ENCODE assay signal across 9 cellular contexts in the genomic region with DNA sequence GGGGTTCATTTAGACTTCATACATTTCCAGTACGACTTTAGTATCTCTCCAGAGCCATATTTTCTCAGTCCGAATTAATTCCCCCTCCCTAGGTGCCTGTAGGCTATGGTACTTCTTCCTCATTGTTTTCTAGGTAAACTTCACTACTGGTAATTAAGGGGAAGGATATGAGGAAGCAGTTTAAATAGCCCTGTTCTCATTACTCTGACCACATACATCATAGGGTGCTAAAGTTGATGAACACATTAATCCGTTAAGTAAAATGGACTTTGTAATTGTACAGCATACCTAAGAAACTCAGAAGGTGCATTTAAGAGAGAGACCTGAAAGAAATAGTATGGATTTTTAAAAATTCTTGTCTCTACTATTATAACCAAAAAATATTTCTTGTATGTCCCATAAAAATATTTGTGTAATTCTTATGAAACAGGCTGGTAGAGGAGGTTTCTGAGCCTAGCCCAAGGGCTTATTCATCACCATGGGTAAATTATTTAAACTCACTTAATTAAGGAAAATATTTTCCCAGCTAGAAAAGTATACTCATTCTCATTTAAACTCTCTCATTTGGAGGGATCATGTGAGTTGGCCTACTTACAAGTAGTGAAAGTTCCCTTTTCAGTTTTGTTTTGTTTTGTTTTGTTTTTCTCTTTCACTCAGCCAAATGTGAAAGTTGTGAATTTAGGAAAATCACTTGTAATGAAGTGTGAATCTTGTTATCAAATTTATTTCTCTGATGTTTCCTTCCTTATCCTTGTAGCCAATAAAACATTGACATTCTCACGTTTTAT. TPM values are rescaled to one million over a fixed set of nuclear protein-coding genes. Genes with fewer than 3 reads are reported as not detected.
DNase-seq lines count a peak whose midpoint lies in the region; ATAC-seq and TF ChIP-seq lines count a peak whose summit lies in the region.
"Had no signal": no experiment of that assay in that cellular context is flagged by ENCODE, and none has a peak within 500 bp of the region (broad histone marks: within the 10 kb centered on the region; RNA-seq: fewer than 3 reads in every experiment).

No MANE protein-coding gene starts in this region.

- H3K9me2 ChIP-seq in Karpas-422 (replicated peaks; ENCODE audit: insufficient read depth, low read length) = no peaks in the 10 kb centered on the region

- H3K4me1 ChIP-seq in ES-I3 (ENCODE audit: insufficient read depth, low read length) (peaks cover 7% of the 10 kb centered on the region; the same call in 1 of the 2 replicates), Karpas-422 (ENCODE audit: low read length) (peaks cover 18% of the 10 kb centered on the region), thyroid gland (peaks cover 6 to 9% of the 10 kb centered on the region in 2 donors), gastrocnemius medialis (peaks cover 12 to 14% of the 10 kb centered on the region in 2 donors)
- H3K4me1 ChIP-seq in naive thymus-derived CD4-positive, alpha-beta T cell (ENCODE audit: control insufficient read depth in 2 of 2, insufficient read depth in 2 of 2, low read length in 2 of 2) = peaks cover 11 to 12% of the 10 kb centered on the region in 2 donors

- in situ Hi-C loops in gastrocnemius medialis (cut with MboI; ENCODE audit: low sequenced_read_pairs in 4 of 4) = no loop called here

- DNase-seq in Karpas-422 (no peak), MCF 10A (ENCODE audit: unreplicated experiment) (no peak), thyroid gland (no peak), gastrocnemius medialis (no peak)
- DNase-seq in naive thymus-derived CD4-positive, alpha-beta T cell = no peak
- DNase-seq in activated CD8-positive, alpha-beta memory T cell treated with anti-CD3 and anti-CD28 coated beads, Interleukin-2, amount 50 U/mL, for 48 hours = no peak
- DNase-seq: NCI-H1048 had no signal

- H3K27ac ChIP-seq in Karpas-422 (ENCODE audit: low read length) = no peak overlapping the region
- H3K27ac ChIP-seq in naive thymus-derived CD4-positive, alpha-beta T cell (ENCODE audit: low read depth, low read length) = no peak overlapping the region
- no peak overlapping the region for H3K27ac ChIP-seq in thyroid gland
- H3K27ac ChIP-seq in gastrocnemius medialis = peak overlapping the region in 1 of 4 donors; percentile 81

- peak overlapping the region; percentile 95 for H3K4me3 Mint-ChIP-seq in MCF 10A (ENCODE audit: unreplicated experiment)
- H3K4me3 Mint-ChIP-seq in naive thymus-derived CD4-positive, alpha-beta T cell = peak overlapping the region; percentile 96 to 100 (median 98)

- no peak for TF ChIP-seq CTCF in MCF 10A (IDR thresholded peaks at IDR 0.05; ENCODE audit: unreplicated experiment)
- no peak for TF ChIP-seq CTCF in thyroid gland (IDR thresholded peaks at IDR 0.05)
- no peak for TF ChIP-seq CTCF in gastrocnemius medialis (IDR thresholded peaks at IDR 0.05 in 4 of 5, conservative IDR thresholded peaks at IDR 0.05 in 1 of 5)

- H3K9me3 ChIP-seq in ES-I3 (ENCODE audit: control insufficient read depth, insufficient read depth, low read length) = no peaks in the 10 kb centered on the region
- no peaks in the 10 kb centered on the region for H3K9me3 ChIP-seq in Karpas-422 (ENCODE audit: low read length)
- H3K9me3 ChIP-seq in naive thymus-derived CD4-positive, alpha-beta T cell (ENCODE audit: control insufficient read depth in 2 of 3, low read length in 3 of 3) = no peaks in the 10 kb centered on the region
- no peaks in the 10 kb centered on the region for H3K9me3 ChIP-seq in thyroid gland
- no peaks in the 10 kb centered on the region for H3K9me3 ChIP-seq in gastrocnemius medialis

- peaks cover 12% of the 10 kb centered on the region for H3K4me1 Mint-ChIP-seq in MCF 10A (ENCODE audit: insufficient read depth, unreplicated experiment)
- peaks cover 19 to 41% (median 29%) of the 10 kb centered on the region in 7 donors for H3K4me1 Mint-ChIP-seq in naive thymus-derived CD4-positive, alpha-beta T cell

- H3K4me3 ChIP-seq in Karpas-422 (ENCODE audit: low read length) (peak overlapping the region; percentile 99; the same call in 1 of the 2 replicates), thyroid gland (replicated peaks in 1 of 3) (no peak overlapping the region), gastrocnemius medialis (peak overlapping the region in 1 of 4 donors; percentile 78)
- H3K4me3 ChIP-seq in naive thymus-derived CD4-positive, alpha-beta T cell (ENCODE audit: low read length) = no peak overlapping the region

- peak overlapping the region; percentile 83 for H3K4me2 ChIP-seq in Karpas-422 (ENCODE audit: low read depth, low read length, poor library complexity, severe bottlenecking)

- peak overlapping the region; percentile 99 for H3K9ac ChIP-seq in ES-I3 (ENCODE audit: low read depth, low read length)
- H3K9ac ChIP-seq in Karpas-422 (ENCODE audit: low read length) = peak overlapping the region; percentile 95; the same call in 1 of the 2 replicates

- TF ChIP-seq POLR2A in thyroid gland (IDR thresholded peaks at IDR 0.05) (no peak), gastrocnemius medialis (IDR thresholded peaks at IDR 0.05) (no peak)

- 81 to 82% methylated on average over 4 of the region's 4 CpGs for WGBS in thyroid gland, 2 donors

- CTCF ChIA-PET in MCF 10A (lab: Yijun Ruan, JAX) = interaction anchor here (0.5 kb wide), 1 partner anchor 1235 kb away, joined by 3 read pairs; no protein-coding TSS in a partner anchor
- CTCF ChIA-PET in naive thymus-derived CD4-positive, alpha-beta T cell (lab: Charles Lee) = interaction anchor here (0.7 kb wide), 1 partner anchor 429 kb away, joined by 3 read pairs; no protein-coding TSS in a partner anchor

- H3K27me3 ChIP-seq in Karpas-422 (ENCODE audit: low read length) (no peaks in the 10 kb centered on the region), thyroid gland (no peaks in the 10 kb centered on the region), gastrocnemius medialis (no peaks in the 10 kb centered on the region)
- H3K27me3 ChIP-seq in naive thymus-derived CD4-positive, alpha-beta T cell (ENCODE audit: control insufficient read depth in 2 of 2, insufficient read depth in 2 of 2, low read length in 2 of 2) = no peaks in the 10 kb centered on the region

- H3K27ac Mint-ChIP-seq in MCF 10A (ENCODE audit: low read depth, unreplicated experiment) = peak overlapping the region; percentile 33
- H3K27ac Mint-ChIP-seq in naive thymus-derived CD4-positive, alpha-beta T cell = peak overlapping the region in 6 of 9 donors; percentile 17 to 98 (median 86)

- H3K36me3 Mint-ChIP-seq in MCF 10A (ENCODE audit: insufficient read depth, unreplicated experiment) = peaks cover 11% of the 10 kb centered on the region
- H3K36me3 Mint-ChIP-seq in naive thymus-derived CD4-positive, alpha-beta T cell = peaks cover 0 to 20% (median 12%) of the 10 kb centered on the region in 5 donors

- no peaks in the 10 kb centered on the region for H3K9me3 Mint-ChIP-seq in MCF 10A (ENCODE audit: unreplicated experiment)
- peaks cover 0 to 6% (median 0%) of the 10 kb centered on the region in 11 donors for H3K9me3 Mint-ChIP-seq in naive thymus-derived CD4-positive, alpha-beta T cell

- BruUV-seq in MCF 10A (replicated peaks; lab: Mats Ljungman, UMichigan) = no TSS peak

- no peak overlapping the region for H2AFZ ChIP-seq in Karpas-422 (ENCODE audit: low read length)

- H3K27me3 Mint-ChIP-seq in MCF 10A (ENCODE audit: insufficient read depth, unreplicated experiment) = no peaks in the 10 kb centered on the region
- no peaks in the 10 kb centered on the region for H3K27me3 Mint-ChIP-seq in naive thymus-derived CD4-positive, alpha-beta T cell

- no peak for ATAC-seq in naive thymus-derived CD4-positive, alpha-beta T cell
- ATAC-seq in HG03175 (IDR thresholded peaks at IDR 0.05; ENCODE audit: unreplicated experiment) (no peak), gastrocnemius medialis (no peak)

- peaks cover 19% of the 10 kb centered on the region for H3K79me2 ChIP-seq in Karpas-422 (ENCODE audit: low read length)

- intact Hi-C loops in MCF 10A (cut with micrococcal nuclease) = loop anchor here (5.0 kb wide), 1 partner anchor 301 kb away; no protein-coding TSS in a partner anchor
- intact Hi-C loops in naive thymus-derived CD4-positive, alpha-beta T cell (cut with micrococcal nuclease) = loop anchor here in 1 of 2 donors (5.0 kb wide), 2 partner anchors 909 to 1144 kb away; a partner anchor contains a TSS
- intact Hi-C loops in thyroid gland (cut with DNase I) = no loop called here
- intact Hi-C loops in gastrocnemius medialis (cut with DNase I; ENCODE audit: low total_unique reads) = no loop called here

- H3K36me3 ChIP-seq in ES-I3 (ENCODE audit: insufficient read depth, low read length) = 0 out of 2 replicates have a peak, but pooled peaks cover 3% of the 10 kb centered on the region
- H3K36me3 ChIP-seq in Karpas-422 (ENCODE audit: insufficient read depth, low read length) = peaks cover 13% of the 10 kb centered on the region
- peaks cover 0 to 7% (median 0%) of the 10 kb centered on the region in 3 experiments for H3K36me3 ChIP-seq in naive thymus-derived CD4-positive, alpha-beta T cell (ENCODE audit: control insufficient read depth in 2 of 3, insufficient read depth in 3 of 3, low read length in 3 of 3)
- H3K36me3 ChIP-seq in thyroid gland = no peaks in the 10 kb centered on the region
- H3K36me3 ChIP-seq in gastrocnemius medialis = no peaks in the 10 kb centered on the region

- POLR2A ChIA-PET in MCF 10A (lab: Yijun Ruan, JAX) = no interaction called here
- POLR2A ChIA-PET in naive thymus-derived CD4-positive, alpha-beta T cell (lab: Charles Lee) = no interaction called here

- H4K20me1 ChIP-seq in Karpas-422 (ENCODE audit: insufficient read depth, low read depth, low read length) = 0 out of 2 replicates have a peak, but pooled peaks cover 2% of the 10 kb centered on the region

RNA-seq across cellular contexts. Expression of a gene that starts 2.0 kb away (rescaled TPM):
- total RNA-seq in Karpas-422 (2014; rRNA removed; shearing (Covaris generic); ENCODE audit: low replicate concordance) = 12.3 and 18.8 TPM in 2 replicates
- 11.7 and 14.0 TPM in 2 replicates for total RNA-seq in MCF 10A (2022)
- total RNA-seq in naive thymus-derived CD4-positive, alpha-beta T cell = 10 to 100 TPM in 4 of 5 experiments, 1 to 10 TPM in 1; 7.4 to 22.1 (median 17.5) TPM
- polyA plus RNA-seq in naive thymus-derived CD4-positive, alpha-beta T cell = 10 to 100 TPM; 19.0 to 23.6 TPM
- total RNA-seq in thyroid gland = 10 to 100 TPM; 13.4 to 22.2 (median 21.7) TPM
- total RNA-seq in gastrocnemius medialis = 1 to 10 TPM in 2 of 4 donors, under 1 TPM in 2; 0.19 to 2.0 (median 1.5) TPM
